Comparison of ENCODE assay signal across 24 cellular contexts in genomic region chr10:69956833-69957230, GRCh38.
"Had no signal": no experiment of that assay in that cellular context is flagged by ENCODE, and none has a peak within 500 bp of the region (broad histone marks: within the 10 kb centered on the region; RNA-seq: fewer than 3 reads in every experiment).

No MANE protein-coding gene starts in this region.

- H3K36me3 Mint-ChIP-seq: immature natural killer cell, memory B cell, mesothelial cell of epicardium, naive B cell had no signal

- FAIRE-seq: endometrium, frontal cortex, keratinocyte, pancreas, small intestine had no signal

- H3K4me3 Mint-ChIP-seq: immature natural killer cell, memory B cell, mesothelial cell of epicardium, naive B cell, nephron progenitor cell had no signal

- H3K27ac ChIP-seq: colonic mucosa, neutrophil, pancreas, right lobe of liver, stomach, thyroid gland had no signal

- H3K4me1 Mint-ChIP-seq: immature natural killer cell had no signal

- ATAC-seq: mucosa of descending colon had no signal

- DNase-seq: colonic mucosa; dermis blood vessel endothelial cell; effector memory CD4-positive, alpha-beta T cell; erythroblast; hypothalamus; immature natural killer cell; mucosa of descending colon; naive B cell; nephron progenitor cell; pancreas; small intestine; stimulated activated CD4-positive, alpha-beta T cell treated with anti-CD3 and anti-CD28 coated beads, Interleukin-15, amount 100 ng/mL, for 24 hours; stimulated activated CD4-positive, alpha-beta T cell treated with anti-CD3 and anti-CD28 coated beads, Interleukin-2, amount 100 ng/mL, for 48 hours; stimulated activated naive CD4-positive, alpha-beta T cell treated with Interleukin-2 at 50 U/mL for 16 hours; stomach; thyroid gland had no signal

- H3K9me3 Mint-ChIP-seq: immature natural killer cell, memory B cell, mesothelial cell of epicardium, naive B cell had no signal

- H3K27ac Mint-ChIP-seq: immature natural killer cell, memory B cell, mesothelial cell of epicardium, nephron progenitor cell, progenitor cell of endocrine pancreas had no signal
